ENCODE assay signal across 8 cellular contexts in genomic region chr5:36151434-36152323, GRCh38. TPM values are rescaled to one million over a fixed set of nuclear protein-coding genes. Genes with fewer than 3 reads are reported as not detected.
DNase-seq lines count a peak whose midpoint lies in the region; ATAC-seq and TF ChIP-seq lines count a peak whose summit lies in the region.

Gene LMBRD2 (minus strand): TSS chr5:36151887. CDS start chr5:36143349, 8,538 bp downstream.
Gene SKP2 (plus strand): TSS chr5:36152111. CDS start chr5:36152263, 152 bp downstream.

- TF ChIP-seq CTCF in PC-3 (conservative IDR thresholded peaks at IDR 0.05; ENCODE audit: low read depth, low read length) (no peak), epithelial cell of proximal tubule (conservative IDR thresholded peaks at IDR 0.05; ENCODE audit: low read depth, low read length) (no peak)

- no peaks in the 10 kb centered on the region for H3K27me3 ChIP-seq in PC-3 (ENCODE audit: low read length)

- TSS peak; percentile 49 for BruUV-seq in PC-3 (replicated peaks; lab: Mats Ljungman, UMichigan)

- intact Hi-C loops in PC-3 (cut with micrococcal nuclease), result loop anchor here (2.0 kb wide), 2 partner anchors 73 to 89 kb away; partner anchors contain the start of gene NADK2

- no peaks in the 10 kb centered on the region for H3K9me2 ChIP-seq in PC-3 (replicated peaks; ENCODE audit: low read length)

- no peak for TF ChIP-seq RAD21 in Ishikawa (IDR thresholded peaks at IDR 0.05; ENCODE audit: low read depth)

- ATAC-seq in GM21576 (IDR thresholded peaks at IDR 0.05; ENCODE audit: unreplicated experiment), result peak; percentile 99
- peak; percentile 97 for ATAC-seq in PC-3

- no peaks in the 10 kb centered on the region for H3K9me3 ChIP-seq in PC-3 (ENCODE audit: low read length)

- H3F3A ChIP-seq in PC-3 (ENCODE audit: low read length, unreplicated experiment), result no peaks in the 10 kb centered on the region

- DNase-seq in DMS114 treated with DMSO at 0.1 percent for 48 hours (lab: John Stamatoyannopoulos, UW; ENCODE audit: unreplicated experiment), result peak; percentile 94
- peak; percentile 99 for DNase-seq in PC-3
- DNase-seq in activated T-cell treated with anti-CD3 and anti-CD28 coated beads for 48 hours (ENCODE audit: low read depth), result peak; percentile 95
- DNase-seq in epithelial cell of proximal tubule (ENCODE audit: low read depth), result peak; percentile 70
- DNase-seq in mucosa of gallbladder (ENCODE audit: low spot score), result peak; percentile 98
- DNase-seq in stimulated activated CD8-positive, alpha-beta memory T cell treated with anti-CD3 and anti-CD28 coated beads, Interleukin-4, amount 100 ng/mL, for 4 hours (ENCODE audit: low read depth in 2 of 2, low spot score in 1 of 2), result peak; percentile 91 to 95

- H3K4me3 ChIP-seq in PC-3 (ENCODE audit: low read length), result peak within 1 kb of the TSS; percentile 84
- peak within 1 kb of the TSS; percentile 71 for H3K4me3 ChIP-seq in epithelial cell of proximal tubule (ENCODE audit: low read depth, low read length)

- H3K27ac ChIP-seq in PC-3 (ENCODE audit: low read length), result peak within 1 kb of the TSS; percentile 4; the same call in 1 of the 2 replicates

- no peak for TF ChIP-seq EP300 in Ishikawa (IDR thresholded peaks at IDR 0.05; ENCODE audit: borderline replicate concordance)

- H4K20me1 ChIP-seq in PC-3 (ENCODE audit: low read length), result no peaks in the 10 kb centered on the region

- peaks cover 77% of the 10 kb centered on the region for H3K79me2 ChIP-seq in PC-3 (ENCODE audit: low read length)

- peaks cover 9% of the 10 kb centered on the region; the same call in 1 of the 2 replicates for H3K36me3 ChIP-seq in PC-3 (ENCODE audit: low read depth, low read length)

- POLR2A ChIA-PET in PC-3 (lab: Charles Lee; ENCODE audit: unreplicated experiment), result interaction anchor here (1.7 kb wide), 1 partner anchor 73 kb away, joined by 6 read pairs; no protein-coding TSS in a partner anchor

- peak within 1 kb of the TSS; percentile 88 for H2AFZ ChIP-seq in PC-3 (ENCODE audit: low read length)

- CTCF ChIA-PET in PC-3 (lab: Charles Lee), result interaction anchor here (0.9 to 1.6 kb wide), 3 partner anchors 72 to 90 kb away, joined by 3 to 25 read pairs (median 12); partner anchors contain the start of gene NADK2

- H3K4me1 ChIP-seq in PC-3 (ENCODE audit: insufficient read depth, low read length), result peaks cover 38% of the 10 kb centered on the region

- H3K9ac ChIP-seq in PC-3 (ENCODE audit: low read length), result peak within 1 kb of the TSS; percentile 89

- H3K4me2 ChIP-seq in PC-3 (ENCODE audit: low read length), result peak within 1 kb of the TSS; percentile 93

TF ChIP-seq in Ishikawa, 13 proteins besides CTCF, POLR2A, EP300 and RAD21:
- TF ChIP-seq FOXM1 (IDR thresholded peaks at IDR 0.05; ENCODE audit: borderline replicate concordance, low read depth) (no peak), NFIC (IDR thresholded peaks at IDR 0.05) (no peak), YY1 (IDR thresholded peaks at IDR 0.05; ENCODE audit: low read depth) (0 out of 2 replicates have a peak, but pooled peaks have one; percentile 29), MAX (IDR thresholded peaks at IDR 0.05) (peak; percentile 78), TEAD4 (IDR thresholded peaks at IDR 0.05) (peak; percentile 43; the same call in 1 of the 2 replicates), CREB1 (IDR thresholded peaks at IDR 0.05; ENCODE audit: low read depth) (no peak), REST (IDR thresholded peaks at IDR 0.05; ENCODE audit: low read depth) (no peak), TCF12 (IDR thresholded peaks at IDR 0.05; ENCODE audit: low read depth) (peak; percentile 64; the same call in 1 of the 2 replicates), TAF1 (IDR thresholded peaks at IDR 0.05; ENCODE audit: low read depth) (peak; percentile 65; the same call in 1 of the 2 replicates), EGR1 (IDR thresholded peaks at IDR 0.05) (no peak), CEBPB (IDR thresholded peaks at IDR 0.05) (no peak), ZBTB7A (IDR thresholded peaks at IDR 0.05; ENCODE audit: low read depth) (peak; percentile 59; the same call in 1 of the 2 replicates)
- TF ChIP-seq, protein P1, sequence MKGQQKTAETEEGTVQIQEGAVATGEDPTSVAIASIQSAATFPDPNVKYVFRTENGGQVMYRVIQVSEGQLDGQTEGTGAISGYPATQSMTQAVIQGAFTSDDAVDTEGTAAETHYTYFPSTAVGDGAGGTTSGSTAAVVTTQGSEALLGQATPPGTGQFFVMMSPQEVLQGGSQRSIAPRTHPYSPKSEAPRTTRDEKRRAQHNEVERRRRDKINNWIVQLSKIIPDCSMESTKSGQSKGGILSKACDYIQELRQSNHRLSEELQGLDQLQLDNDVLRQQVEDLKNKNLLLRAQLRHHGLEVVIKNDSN (IDR thresholded peaks at IDR 0.05), result no peak

RNA-seq across cellular contexts. Expression of gene LMBRD2, which starts in this region (rescaled TPM):
- 9.1 and 21.1 TPM in 2 replicates for total RNA-seq in PC-3 (2014; rRNA removed)
- total RNA-seq in epithelial cell of proximal tubule, result 2.7 and 4.1 TPM in 2 replicates
- 13.9 TPM for total RNA-seq in mucosa of gallbladder

RNA-seq across cellular contexts. Expression of gene SKP2, which starts in this region (rescaled TPM):
- total RNA-seq in PC-3 (2014; rRNA removed) (32.0 and 33.2 TPM in 2 replicates), epithelial cell of proximal tubule (25.2 and 44.3 TPM in 2 replicates), mucosa of gallbladder (16.8 TPM)

Comparison
In these comparisons a context has a peak if more than half of its experiments do, and no peak if none do; other contexts are left out.
1. Peak in every context shown above with its lines: DNase-seq, ATAC-seq, H3K4me3 ChIP-seq and H3K27ac ChIP-seq.